In the genomic region with DNA sequence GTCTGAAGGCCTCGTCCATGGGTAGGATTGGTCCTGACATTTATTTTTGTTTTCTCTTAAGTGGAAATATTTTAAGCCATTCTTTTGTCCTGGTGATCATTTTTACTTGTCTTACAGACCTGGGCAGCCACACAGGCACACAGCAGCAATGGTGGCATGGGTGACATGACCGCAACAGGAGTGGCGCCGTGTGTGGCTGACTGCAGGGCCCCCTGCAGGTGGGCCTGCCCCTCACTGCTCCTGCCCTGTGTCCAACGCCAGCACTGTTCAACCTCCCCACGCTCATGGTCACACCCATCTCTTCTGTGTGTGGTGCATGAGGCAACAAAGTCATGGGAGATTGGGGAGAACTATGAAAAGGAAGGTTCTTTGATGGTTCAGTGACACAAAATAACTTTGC, we compare ENCODE assay signal across 19 cellular contexts.
DNase-seq lines count a peak whose midpoint lies in the region; ATAC-seq and TF ChIP-seq lines count a peak whose summit lies in the region.
"Had no signal": no experiment of that assay in that cellular context is flagged by ENCODE, and none has a peak within 500 bp of the region (broad histone marks: within the 10 kb centered on the region; RNA-seq: fewer than 3 reads in every experiment).

No MANE protein-coding gene starts in this region.

- H3K27ac Mint-ChIP-seq in endodermal cell = no peak overlapping the region
- H3K27ac Mint-ChIP-seq in neural progenitor cell = peak overlapping the region; percentile 66
- H3K27ac Mint-ChIP-seq: B cell; CD4-positive, CD25-positive, alpha-beta regulatory T cell; CD8-positive, alpha-beta memory T cell; HFFc6 had no signal

- H3K36me3 ChIP-seq in Loucy (ENCODE audit: insufficient read depth, low read length) (no peaks in the 10 kb centered on the region), endodermal cell (ENCODE audit: control insufficient read depth, insufficient read depth, low read length) (no peaks in the 10 kb centered on the region), neural progenitor cell (no peaks in the 10 kb centered on the region)
- H3K36me3 ChIP-seq: BLaER1 treated with 17β-estradiol and CSF1 and Interleukin-3, amounts not matched to agents 10 nM and 100 nM had no signal

- WGBS in endodermal cell (ENCODE audit: insufficient coverage in 1 of 2, insufficient read length in 1 of 2), 2 experiments = 96 to 100% methylated on average over 1 to 6 of the region's 6 CpGs

- no peak overlapping the region for H3K4me3 ChIP-seq in Loucy (ENCODE audit: low read length, poor library complexity, severe bottlenecking)
- H3K4me3 ChIP-seq in endodermal cell (ENCODE audit: low read length) = no peak overlapping the region
- H3K4me3 ChIP-seq in neural progenitor cell = no peak overlapping the region
- H3K4me3 ChIP-seq: BLaER1 treated with 17β-estradiol and CSF1 and Interleukin-3, amounts not matched to agents 10 nM and 100 nM had no signal

- no peaks in the 10 kb centered on the region for H3K27me3 ChIP-seq in Loucy (ENCODE audit: insufficient read depth, low read length, poor library complexity, severe bottlenecking)
- no peaks in the 10 kb centered on the region for H3K27me3 ChIP-seq in endodermal cell (ENCODE audit: control insufficient read depth, insufficient read depth, low read length, poor library complexity, severe bottlenecking)
- H3K27me3 ChIP-seq in neural progenitor cell = no peaks in the 10 kb centered on the region
- H3K27me3 ChIP-seq: BLaER1 treated with 17β-estradiol and CSF1 and Interleukin-3, amounts not matched to agents 10 nM and 100 nM had no signal

- H3K4me1 ChIP-seq in Loucy (ENCODE audit: insufficient read depth, low read length, poor library complexity, severe bottlenecking) = peaks cover 45% of the 10 kb centered on the region
- H3K4me1 ChIP-seq in endodermal cell (ENCODE audit: control insufficient read depth, insufficient read depth, low read length) = no peaks in the 10 kb centered on the region
- no peaks in the 10 kb centered on the region for H3K4me1 ChIP-seq in neural progenitor cell
- H3K4me1 ChIP-seq: BLaER1 treated with 17β-estradiol and CSF1 and Interleukin-3, amounts not matched to agents 10 nM and 100 nM had no signal

- peak overlapping the region; percentile 60 for H3K4me2 ChIP-seq in Loucy (ENCODE audit: low read depth, low read length, poor library complexity, severe bottlenecking)
- no peak overlapping the region for H3K4me2 ChIP-seq in neural progenitor cell
- H3K4me2 ChIP-seq: BLaER1 treated with 17β-estradiol and CSF1 and Interleukin-3, amounts not matched to agents 10 nM and 100 nM had no signal

- peak overlapping the region; percentile 49 for H3K9ac ChIP-seq in Loucy (ENCODE audit: low read depth, low read length, poor library complexity, severe bottlenecking)
- H3K9ac ChIP-seq in endodermal cell (ENCODE audit: extremely low read depth, low read length, poor library complexity, severe bottlenecking) = no peak overlapping the region
- no peak overlapping the region for H3K9ac ChIP-seq in neural progenitor cell
- H3K9ac ChIP-seq: BLaER1 treated with 17β-estradiol and CSF1 and Interleukin-3, amounts not matched to agents 10 nM and 100 nM had no signal

- DNase-seq in endodermal cell = no peak
- no peak for DNase-seq in neural progenitor cell (ENCODE audit: low spot score)
- no peak for DNase-seq in DMS153 treated with DMSO at 0.1 percent for 48 hours (lab: John Stamatoyannopoulos, UW; ENCODE audit: unreplicated experiment)
- DNase-seq in GM13976 (ENCODE audit: low spot score) = no peak
- no peak for DNase-seq in NCI-H187 (lab: John Stamatoyannopoulos, UW)
- DNase-seq: CD4-positive, CD25-positive, alpha-beta regulatory T cell; CD8-positive, alpha-beta memory T cell; COR-L47; DMS 273 treated with DMSO at 0.1 percent for 48 hours; HFFc6; IMR-90; KBM-7 had no signal

- H3K79me2 ChIP-seq in Loucy (ENCODE audit: insufficient read depth, low read length) (no peaks in the 10 kb centered on the region), neural progenitor cell (ENCODE audit: low read depth) (no peaks in the 10 kb centered on the region)

- no peaks in the 10 kb centered on the region for H3K9me2 ChIP-seq in Loucy (replicated peaks; ENCODE audit: low read depth, low read length)

- H3K4me3 Mint-ChIP-seq in endodermal cell (no peak overlapping the region), neural progenitor cell (no peak overlapping the region)
- H3K4me3 Mint-ChIP-seq: B cell; CD4-positive, CD25-positive, alpha-beta regulatory T cell; CD8-positive, alpha-beta memory T cell; HFFc6 had no signal

- no peaks in the 10 kb centered on the region for H4K20me1 ChIP-seq in Loucy (ENCODE audit: insufficient read depth, low read length, poor library complexity, severe bottlenecking)
- no peaks in the 10 kb centered on the region for H4K20me1 ChIP-seq in neural progenitor cell (ENCODE audit: low read depth)
- H4K20me1 ChIP-seq: BLaER1 treated with 17β-estradiol and CSF1 and Interleukin-3, amounts not matched to agents 10 nM and 100 nM had no signal

- H3K36me3 Mint-ChIP-seq in endodermal cell (ENCODE audit: low read depth) = no peaks in the 10 kb centered on the region
- H3K36me3 Mint-ChIP-seq in neural progenitor cell = no peaks in the 10 kb centered on the region
- H3K36me3 Mint-ChIP-seq: CD4-positive, CD25-positive, alpha-beta regulatory T cell; CD8-positive, alpha-beta memory T cell had no signal

- ATAC-seq in GM19351 (IDR thresholded peaks at IDR 0.05; ENCODE audit: unreplicated experiment) = no peak
- ATAC-seq: HCT116 had no signal

- H3K9me3 ChIP-seq in Loucy (ENCODE audit: insufficient read depth, low read depth, low read length) (no peaks in the 10 kb centered on the region), endodermal cell (ENCODE audit: control insufficient read depth, low read length) (no peaks in the 10 kb centered on the region), neural progenitor cell (ENCODE audit: low read depth) (no peaks in the 10 kb centered on the region)
- H3K9me3 ChIP-seq: BLaER1 treated with 17β-estradiol and CSF1 and Interleukin-3, amounts not matched to agents 10 nM and 100 nM had no signal

- H3F3A ChIP-seq in Loucy (ENCODE audit: low read depth) = peaks cover 9% of the 10 kb centered on the region; the same call in 1 of the 2 replicates
- no peaks in the 10 kb centered on the region for H3F3A ChIP-seq in neural progenitor cell (ENCODE audit: low read depth)

- H2AFZ ChIP-seq in Loucy (ENCODE audit: low read length) (0 out of 2 replicates have a peak overlapping the region, but pooled peaks have one; percentile 42), neural progenitor cell (replicated peaks) (no peak overlapping the region)

- H3K27ac ChIP-seq in endodermal cell (ENCODE audit: low read depth, low read length) (no peak overlapping the region), neural progenitor cell (no peak overlapping the region)
- H3K27ac ChIP-seq: BLaER1 treated with 17β-estradiol and CSF1 and Interleukin-3, amounts not matched to agents 10 nM and 100 nM; HL-60 had no signal

- 0 out of 2 replicates have a peak, but pooled peaks have one; percentile 4 for TF ChIP-seq CTCF in GM12874 (IDR thresholded peaks at IDR 0.05; ENCODE audit: insufficient read depth, low read depth, low read length)
- 0 out of 2 replicates have a peak, but pooled peaks have one; percentile 27 for TF ChIP-seq CTCF in Loucy (conservative IDR thresholded peaks at IDR 0.05; ENCODE audit: low read length)
- peak; percentile 22 for TF ChIP-seq CTCF in endodermal cell (conservative IDR thresholded peaks at IDR 0.05)
- TF ChIP-seq CTCF in neural progenitor cell (IDR thresholded peaks at IDR 0.05) = no peak
- no peak for TF ChIP-seq CTCF in GM13976 (IDR thresholded peaks at IDR 0.05; ENCODE audit: borderline replicate concordance, control extremely low read depth, extremely low read depth, insufficient read depth, missing control alignments)

- no peaks in the 10 kb centered on the region for H3K27me3 Mint-ChIP-seq in endodermal cell (ENCODE audit: insufficient read depth)
- H3K27me3 Mint-ChIP-seq in neural progenitor cell (ENCODE audit: insufficient read depth, low read depth) = no peaks in the 10 kb centered on the region

- no peaks in the 10 kb centered on the region for H3K4me1 Mint-ChIP-seq in endodermal cell
- peaks cover 6% of the 10 kb centered on the region for H3K4me1 Mint-ChIP-seq in neural progenitor cell
- H3K4me1 Mint-ChIP-seq: B cell; CD8-positive, alpha-beta memory T cell had no signal

- H3K9me3 Mint-ChIP-seq in endodermal cell = no peaks in the 10 kb centered on the region
- H3K9me3 Mint-ChIP-seq in neural progenitor cell = no peaks in the 10 kb centered on the region
- H3K9me3 Mint-ChIP-seq: CD4-positive, CD25-positive, alpha-beta regulatory T cell; CD8-positive, alpha-beta memory T cell; HFFc6 had no signal

- in situ Hi-C loops in GM13976 (cut with MboI; ENCODE audit: low sequenced_read_pairs, unreplicated experiment) = no loop called here

Comparison
In these comparisons a context has a peak if more than half of its experiments do, and no peak if none do; other contexts are left out.
1. CTCF ChIP-seq: peak in GM12874 (single experiment), Loucy (single experiment) and endodermal cell (single experiment); none in neural progenitor cell (single experiment) and GM13976 (single experiment).